ENCODE assay signal across 1 cellular context in the genomic region with DNA sequence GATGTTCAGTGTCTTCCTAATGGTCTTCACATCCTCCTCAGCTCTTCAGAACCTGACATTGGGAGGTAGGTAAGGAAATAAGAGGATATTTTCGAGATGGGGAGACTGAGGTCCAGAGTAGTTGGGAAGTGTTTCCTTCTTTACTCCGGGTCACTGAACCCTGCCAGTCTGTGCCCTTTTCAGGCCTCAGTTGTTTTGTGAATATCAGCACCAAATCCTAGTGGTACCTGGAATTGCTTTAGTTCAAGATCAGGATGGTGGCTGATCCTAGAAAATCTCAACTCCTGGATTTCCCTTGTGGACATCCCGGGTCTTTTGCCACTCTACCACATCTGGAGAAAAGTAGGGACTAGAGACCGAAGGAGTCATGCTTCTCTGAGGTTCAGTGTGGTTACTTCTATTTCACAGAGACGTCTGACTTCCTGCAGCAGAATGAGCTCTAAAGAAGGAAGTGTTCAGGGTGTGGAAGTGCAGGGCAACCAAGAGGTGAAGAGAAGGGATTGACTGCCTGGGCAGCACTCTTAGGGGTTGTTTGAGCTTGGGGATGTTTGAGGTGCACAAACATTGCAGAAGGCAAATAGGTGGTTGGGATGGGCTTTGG.
TF ChIP-seq lines count a peak whose summit lies in the region.

No MANE protein-coding gene starts in this region.

TF ChIP-seq in GM23338, 12 proteins besides CTCF, POLR2A, EP300 and RAD21 (continued from another document):
- TF ChIP-seq, protein P1, sequence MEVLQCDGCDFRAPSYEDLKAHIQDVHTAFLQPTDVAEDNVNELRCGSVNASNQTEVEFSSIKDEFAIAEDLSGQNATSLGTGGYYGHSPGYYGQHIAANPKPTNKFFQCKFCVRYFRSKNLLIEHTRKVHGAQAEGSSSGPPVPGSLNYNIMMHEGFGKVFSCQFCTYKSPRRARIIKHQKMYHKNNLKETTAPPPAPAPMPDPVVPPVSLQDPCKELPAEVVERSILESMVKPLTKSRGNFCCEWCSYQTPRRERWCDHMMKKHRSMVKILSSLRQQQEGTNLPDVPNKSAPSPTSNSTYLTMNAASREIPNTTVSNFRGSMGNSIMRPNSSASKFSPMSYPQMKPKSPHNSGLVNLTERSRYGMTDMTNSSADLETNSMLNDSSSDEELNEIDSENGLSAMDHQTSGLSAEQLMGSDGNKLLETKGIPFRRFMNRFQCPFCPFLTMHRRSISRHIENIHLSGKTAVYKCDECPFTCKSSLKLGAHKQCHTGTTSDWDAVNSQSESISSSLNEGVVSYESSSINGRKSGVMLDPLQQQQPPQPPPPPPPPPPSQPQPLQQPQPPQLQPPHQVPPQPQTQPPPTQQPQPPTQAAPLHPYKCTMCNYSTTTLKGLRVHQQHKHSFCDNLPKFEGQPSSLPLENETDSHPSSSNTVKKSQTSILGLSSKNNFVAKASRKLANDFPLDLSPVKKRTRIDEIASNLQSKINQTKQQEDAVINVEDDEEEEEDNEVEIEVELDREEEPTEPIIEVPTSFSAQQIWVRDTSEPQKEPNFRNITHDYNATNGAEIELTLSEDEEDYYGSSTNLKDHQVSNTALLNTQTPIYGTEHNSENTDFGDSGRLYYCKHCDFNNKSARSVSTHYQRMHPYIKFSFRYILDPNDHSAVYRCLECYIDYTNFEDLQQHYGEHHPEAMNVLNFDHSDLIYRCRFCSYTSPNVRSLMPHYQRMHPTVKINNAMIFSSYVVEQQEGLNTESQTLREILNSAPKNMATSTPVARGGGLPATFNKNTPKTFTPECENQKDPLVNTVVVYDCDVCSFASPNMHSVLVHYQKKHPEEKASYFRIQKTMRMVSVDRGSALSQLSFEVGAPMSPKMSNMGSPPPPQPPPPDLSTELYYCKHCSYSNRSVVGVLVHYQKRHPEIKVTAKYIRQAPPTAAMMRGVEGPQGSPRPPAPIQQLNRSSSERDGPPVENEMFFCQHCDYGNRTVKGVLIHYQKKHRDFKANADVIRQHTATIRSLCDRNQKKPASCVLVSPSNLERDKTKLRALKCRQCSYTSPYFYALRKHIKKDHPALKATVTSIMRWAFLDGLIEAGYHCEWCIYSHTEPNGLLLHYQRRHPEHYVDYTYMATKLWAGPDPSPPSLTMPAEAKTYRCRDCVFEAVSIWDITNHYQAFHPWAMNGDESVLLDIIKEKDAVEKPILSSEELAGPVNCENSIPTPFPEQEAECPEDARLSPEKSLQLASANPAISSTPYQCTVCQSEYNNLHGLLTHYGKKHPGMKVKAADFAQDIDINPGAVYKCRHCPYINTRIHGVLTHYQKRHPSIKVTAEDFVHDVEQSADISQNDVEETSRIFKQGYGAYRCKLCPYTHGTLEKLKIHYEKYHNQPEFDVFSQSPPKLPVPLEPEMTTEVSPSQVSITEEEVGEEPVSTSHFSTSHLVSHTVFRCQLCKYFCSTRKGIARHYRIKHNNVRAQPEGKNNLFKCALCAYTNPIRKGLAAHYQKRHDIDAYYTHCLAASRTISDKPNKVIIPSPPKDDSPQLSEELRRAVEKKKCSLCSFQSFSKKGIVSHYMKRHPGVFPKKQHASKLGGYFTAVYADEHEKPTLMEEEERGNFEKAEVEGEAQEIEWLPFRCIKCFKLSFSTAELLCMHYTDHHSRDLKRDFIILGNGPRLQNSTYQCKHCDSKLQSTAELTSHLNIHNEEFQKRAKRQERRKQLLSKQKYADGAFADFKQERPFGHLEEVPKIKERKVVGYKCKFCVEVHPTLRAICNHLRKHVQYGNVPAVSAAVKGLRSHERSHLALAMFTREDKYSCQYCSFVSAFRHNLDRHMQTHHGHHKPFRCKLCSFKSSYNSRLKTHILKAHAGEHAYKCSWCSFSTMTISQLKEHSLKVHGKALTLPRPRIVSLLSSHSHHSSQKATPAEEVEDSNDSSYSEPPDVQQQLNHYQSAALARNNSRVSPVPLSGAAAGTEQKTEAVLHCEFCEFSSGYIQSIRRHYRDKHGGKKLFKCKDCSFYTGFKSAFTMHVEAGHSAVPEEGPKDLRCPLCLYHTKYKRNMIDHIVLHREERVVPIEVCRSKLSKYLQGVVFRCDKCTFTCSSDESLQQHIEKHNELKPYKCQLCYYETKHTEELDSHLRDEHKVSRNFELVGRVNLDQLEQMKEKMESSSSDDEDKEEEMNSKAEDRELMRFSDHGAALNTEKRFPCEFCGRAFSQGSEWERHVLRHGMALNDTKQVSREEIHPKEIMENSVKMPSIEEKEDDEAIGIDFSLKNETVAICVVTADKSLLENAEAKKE (CRISPR knock-in tag; IDR thresholded peaks at IDR 0.05), result no peak
- TF ChIP-seq CREB1 (CRISPR knock-in tag; IDR thresholded peaks at IDR 0.05; ENCODE audit: low read depth) (no peak), NANOG (IDR thresholded peaks at IDR 0.05; ENCODE audit: borderline replicate concordance) (no peak), EZH2 (IDR thresholded peaks at IDR 0.05; ENCODE audit: low read depth, unreplicated experiment) (no peak), EZH2phosphoT487 (IDR thresholded peaks at IDR 0.05; ENCODE audit: unreplicated experiment) (no peak), JUNB (IDR thresholded peaks at IDR 0.05; ENCODE audit: unreplicated experiment) (no peak), STAT1 (IDR thresholded peaks at IDR 0.05; ENCODE audit: unreplicated experiment) (no peak)
- TF ChIP-seq, protein P2, sequence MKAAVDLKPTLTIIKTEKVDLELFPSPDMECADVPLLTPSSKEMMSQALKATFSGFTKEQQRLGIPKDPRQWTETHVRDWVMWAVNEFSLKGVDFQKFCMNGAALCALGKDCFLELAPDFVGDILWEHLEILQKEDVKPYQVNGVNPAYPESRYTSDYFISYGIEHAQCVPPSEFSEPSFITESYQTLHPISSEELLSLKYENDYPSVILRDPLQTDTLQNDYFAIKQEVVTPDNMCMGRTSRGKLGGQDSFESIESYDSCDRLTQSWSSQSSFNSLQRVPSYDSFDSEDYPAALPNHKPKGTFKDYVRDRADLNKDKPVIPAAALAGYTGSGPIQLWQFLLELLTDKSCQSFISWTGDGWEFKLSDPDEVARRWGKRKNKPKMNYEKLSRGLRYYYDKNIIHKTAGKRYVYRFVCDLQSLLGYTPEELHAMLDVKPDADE (IDR thresholded peaks at IDR 0.05), result no peak
- TF ChIP-seq, protein P3, sequence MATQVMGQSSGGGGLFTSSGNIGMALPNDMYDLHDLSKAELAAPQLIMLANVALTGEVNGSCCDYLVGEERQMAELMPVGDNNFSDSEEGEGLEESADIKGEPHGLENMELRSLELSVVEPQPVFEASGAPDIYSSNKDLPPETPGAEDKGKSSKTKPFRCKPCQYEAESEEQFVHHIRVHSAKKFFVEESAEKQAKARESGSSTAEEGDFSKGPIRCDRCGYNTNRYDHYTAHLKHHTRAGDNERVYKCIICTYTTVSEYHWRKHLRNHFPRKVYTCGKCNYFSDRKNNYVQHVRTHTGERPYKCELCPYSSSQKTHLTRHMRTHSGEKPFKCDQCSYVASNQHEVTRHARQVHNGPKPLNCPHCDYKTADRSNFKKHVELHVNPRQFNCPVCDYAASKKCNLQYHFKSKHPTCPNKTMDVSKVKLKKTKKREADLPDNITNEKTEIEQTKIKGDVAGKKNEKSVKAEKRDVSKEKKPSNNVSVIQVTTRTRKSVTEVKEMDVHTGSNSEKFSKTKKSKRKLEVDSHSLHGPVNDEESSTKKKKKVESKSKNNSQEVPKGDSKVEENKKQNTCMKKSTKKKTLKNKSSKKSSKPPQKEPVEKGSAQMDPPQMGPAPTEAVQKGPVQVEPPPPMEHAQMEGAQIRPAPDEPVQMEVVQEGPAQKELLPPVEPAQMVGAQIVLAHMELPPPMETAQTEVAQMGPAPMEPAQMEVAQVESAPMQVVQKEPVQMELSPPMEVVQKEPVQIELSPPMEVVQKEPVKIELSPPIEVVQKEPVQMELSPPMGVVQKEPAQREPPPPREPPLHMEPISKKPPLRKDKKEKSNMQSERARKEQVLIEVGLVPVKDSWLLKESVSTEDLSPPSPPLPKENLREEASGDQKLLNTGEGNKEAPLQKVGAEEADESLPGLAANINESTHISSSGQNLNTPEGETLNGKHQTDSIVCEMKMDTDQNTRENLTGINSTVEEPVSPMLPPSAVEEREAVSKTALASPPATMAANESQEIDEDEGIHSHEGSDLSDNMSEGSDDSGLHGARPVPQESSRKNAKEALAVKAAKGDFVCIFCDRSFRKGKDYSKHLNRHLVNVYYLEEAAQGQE (IDR thresholded peaks at IDR 0.05; ENCODE audit: unreplicated experiment), result no peak
TF ChIP-seq in GM23338: peak in this region for 0.
